In genomic region chr2:676647-677055, GRCh38 we compare ENCODE assay signal across 8 cellular contexts. TPM values are rescaled to one million over a fixed set of nuclear protein-coding genes. Genes with fewer than 3 reads are reported as not detected.
DNase-seq lines count a peak whose midpoint lies in the region; ATAC-seq, FAIRE-seq and TF ChIP-seq lines count a peak whose summit lies in the region.

No MANE protein-coding gene starts in this region.

- H2AFZ ChIP-seq in Karpas-422 (ENCODE audit: low read length) (no peak overlapping the region), PC-9 (peak overlapping the region; percentile 74; the same call in 1 of the 2 replicates), osteoblast (ENCODE audit: low read length) (peak overlapping the region; percentile 73)

- POLR2A ChIA-PET in PC-9 (lab: Charles Lee; ENCODE audit: unreplicated experiment): interaction anchor here (0.7 kb wide), 2 partner anchors 27 to 1172 kb away, joined by 4 to 5 read pairs; no protein-coding TSS in a partner anchor
- POLR2A ChIA-PET in activated naive CD8-positive, alpha-beta T cell treated with anti-CD3 and anti-CD28 coated beads, Interleukin-2, amount 10 ng/mL, durations not matched to agents 7 days and 5 days (lab: Charles Lee): interaction anchor here (1.0 to 2.2 kb wide), 4 partner anchors 24 to 298 kb away, joined by 3 to 5 read pairs (median 3); partner anchors contain the start of gene SNTG2

- intact Hi-C loops in PC-9 (cut with micrococcal nuclease; ENCODE audit: unreplicated experiment) (loop anchor here (1.0 to 10.0 kb wide), 4 partner anchors 64 to 868 kb away; partner anchors contain the start of genes ACP1 and SH3YL1), Right ventricle myocardium inferior (cut with DNase I) (loop anchor here (10.0 kb wide), 1 partner anchor 1378 kb away; no protein-coding TSS in a partner anchor)

- H3K9me3 ChIP-seq in Karpas-422 (ENCODE audit: low read length): no peaks in the 10 kb centered on the region; the same call in 1 of the 2 replicates
- no peaks in the 10 kb centered on the region for H3K9me3 ChIP-seq in PC-9 (ENCODE audit: insufficient read depth, low read depth)
- no peaks in the 10 kb centered on the region for H3K9me3 ChIP-seq in osteoblast (ENCODE audit: low read depth, low read length)

- H3K4me1 Mint-ChIP-seq in activated naive CD8-positive, alpha-beta T cell treated with anti-CD3 and anti-CD28 coated beads, Interleukin-2, amount 10 ng/mL, durations not matched to agents 7 days and 5 days: peaks cover 29% of the 10 kb centered on the region

- H3K4me3 Mint-ChIP-seq in activated naive CD8-positive, alpha-beta T cell treated with anti-CD3 and anti-CD28 coated beads, Interleukin-2, amount 10 ng/mL, durations not matched to agents 7 days and 5 days: peak overlapping the region; percentile 95

- no peak for TF ChIP-seq CTCF in PC-9 (conservative IDR thresholded peaks at IDR 0.05)
- no peak for TF ChIP-seq CTCF in osteoblast (IDR thresholded peaks at IDR 0.05; ENCODE audit: extremely low read depth, low read depth, low read length)

- CTCF ChIA-PET in PC-9 (lab: Charles Lee): interaction anchor here (0.7 to 0.9 kb wide), 2 partner anchors 1066 to 1077 kb away, joined by 3 read pairs; no protein-coding TSS in a partner anchor

- peak overlapping the region; percentile 65 for H3K4me3 ChIP-seq in Karpas-422 (ENCODE audit: low read length)
- peak overlapping the region; percentile 68 for H3K4me3 ChIP-seq in PC-9
- peak overlapping the region; percentile 89 for H3K4me3 ChIP-seq in osteoblast (ENCODE audit: insufficient read depth, low read length)
- peak overlapping the region; percentile 31 for H3K4me3 ChIP-seq in urinary bladder (ENCODE audit: low read depth, low read length)

- H3K27ac ChIP-seq in Karpas-422 (ENCODE audit: low read length): peak overlapping the region; percentile 97
- peak overlapping the region; percentile 57 for H3K27ac ChIP-seq in PC-9
- H3K27ac ChIP-seq in osteoblast (ENCODE audit: low read depth, low read length): peak overlapping the region; percentile 71
- H3K27ac ChIP-seq in urinary bladder (ENCODE audit: low read depth): no peak overlapping the region

- no peaks in the 10 kb centered on the region for H3K27me3 Mint-ChIP-seq in activated naive CD8-positive, alpha-beta T cell treated with anti-CD3 and anti-CD28 coated beads, Interleukin-2, amount 10 ng/mL, durations not matched to agents 7 days and 5 days

- H3K9me2 ChIP-seq in Karpas-422 (replicated peaks; ENCODE audit: insufficient read depth, low read length) (no peaks in the 10 kb centered on the region), PC-9 (ENCODE audit: insufficient read depth) (no peaks in the 10 kb centered on the region)

- H3K4me1 ChIP-seq in Karpas-422 (ENCODE audit: low read length) (peaks cover 57% of the 10 kb centered on the region), PC-9 (replicated peaks; ENCODE audit: insufficient read depth) (peaks cover 22% of the 10 kb centered on the region), osteoblast (ENCODE audit: insufficient read depth, low read length) (peaks cover 33% of the 10 kb centered on the region), urinary bladder (ENCODE audit: insufficient read depth) (peaks cover 1% of the 10 kb centered on the region)

- peaks cover 12% of the 10 kb centered on the region for H3K79me2 ChIP-seq in Karpas-422 (ENCODE audit: low read length)
- peaks cover 37% of the 10 kb centered on the region for H3K79me2 ChIP-seq in PC-9 (ENCODE audit: low read depth)
- H3K79me2 ChIP-seq in osteoblast (ENCODE audit: insufficient read depth, low read length): peaks cover 23% of the 10 kb centered on the region

- H3K27me3 ChIP-seq in Karpas-422 (ENCODE audit: low read length) (no peaks in the 10 kb centered on the region), PC-9 (ENCODE audit: insufficient read depth, low read depth) (peaks cover 6% of the 10 kb centered on the region; the same call in 1 of the 2 replicates), osteoblast (ENCODE audit: insufficient read depth, low read length) (no peaks in the 10 kb centered on the region)

- H3K4me2 ChIP-seq in Karpas-422 (ENCODE audit: low read depth, low read length, poor library complexity, severe bottlenecking) (peak overlapping the region; percentile 78), PC-9 (peak overlapping the region; percentile 94), osteoblast (ENCODE audit: insufficient read depth, low read length) (peak overlapping the region; percentile 96)

- peaks cover 15% of the 10 kb centered on the region for H3F3A ChIP-seq in PC-9 (ENCODE audit: insufficient read depth, low read depth)

- H4K20me1 ChIP-seq in Karpas-422 (ENCODE audit: insufficient read depth, low read depth, low read length): no peaks in the 10 kb centered on the region
- peaks cover 32% of the 10 kb centered on the region for H4K20me1 ChIP-seq in PC-9 (ENCODE audit: insufficient read depth)
- H4K20me1 ChIP-seq in osteoblast (ENCODE audit: insufficient read depth, low read length): peaks cover 20% of the 10 kb centered on the region

- peaks cover 16% of the 10 kb centered on the region for H3K36me3 ChIP-seq in Karpas-422 (ENCODE audit: insufficient read depth, low read length)
- peaks cover 8% of the 10 kb centered on the region for H3K36me3 ChIP-seq in PC-9 (ENCODE audit: low read depth)
- no peaks in the 10 kb centered on the region for H3K36me3 ChIP-seq in osteoblast (ENCODE audit: insufficient read depth, low read length)
- H3K36me3 ChIP-seq in urinary bladder (ENCODE audit: insufficient read depth): no peaks in the 10 kb centered on the region

- FAIRE-seq in G401.6 (lab: Jason Lieb, UNC): peak; percentile 69

- peak; percentile 86 for ATAC-seq in activated naive CD8-positive, alpha-beta T cell treated with anti-CD3 and anti-CD28 coated beads, Interleukin-2, amount 10 ng/mL, durations not matched to agents 7 days and 5 days (ENCODE audit: low read depth)
- ATAC-seq in Right ventricle myocardium inferior: peak; percentile 96

- H3K9ac ChIP-seq in Karpas-422 (ENCODE audit: low read length): peak overlapping the region; percentile 83

- no peaks in the 10 kb centered on the region for H3K9me3 Mint-ChIP-seq in activated naive CD8-positive, alpha-beta T cell treated with anti-CD3 and anti-CD28 coated beads, Interleukin-2, amount 10 ng/mL, durations not matched to agents 7 days and 5 days

- DNase-seq in H4 (ENCODE audit: low spot score) (peak; percentile 91), Karpas-422 (peak; percentile 100), PC-9 (peak; percentile 90 to 98), Right ventricle myocardium inferior (ENCODE audit: missing footprints) (peak; percentile 100), osteoblast (ENCODE audit: insufficient read length, low spot score, missing footprints) (peak; percentile 98)
- DNase-seq in activated naive CD8-positive, alpha-beta T cell treated with anti-CD3 and anti-CD28 coated beads, Interleukin-2, amount 10 ng/mL, durations not matched to agents 7 days and 5 days: peak; percentile 97

- WGBS in urinary bladder: under 1% methylated on average over 46 of the region's 46 CpGs

- no TSS peak for BruUV-seq in PC-9 (replicated peaks; lab: Mats Ljungman, UMichigan)

- H3K27ac Mint-ChIP-seq in activated naive CD8-positive, alpha-beta T cell treated with anti-CD3 and anti-CD28 coated beads, Interleukin-2, amount 10 ng/mL, durations not matched to agents 7 days and 5 days: peak overlapping the region; percentile 85

- peaks cover 22% of the 10 kb centered on the region for H3K36me3 Mint-ChIP-seq in activated naive CD8-positive, alpha-beta T cell treated with anti-CD3 and anti-CD28 coated beads, Interleukin-2, amount 10 ng/mL, durations not matched to agents 7 days and 5 days

RNA-seq across cellular contexts. Expression of gene TMEM18, which starts 0.6 kb away (rescaled TPM):
- 17.6 and 17.7 TPM in 2 replicates for total RNA-seq in H4 (2014; rRNA removed; shearing (Covaris generic))
- 46.1 and 48.6 TPM in 2 replicates for total RNA-seq in Karpas-422 (2014; rRNA removed; shearing (Covaris generic); ENCODE audit: low replicate concordance)
- total RNA-seq in PC-9 (2021): 30.5 and 32.4 TPM in 2 replicates
- 10 to 100 TPM; 30.4 to 31.3 TPM for total RNA-seq in activated naive CD8-positive, alpha-beta T cell treated with anti-CD3 and anti-CD28 coated beads, Interleukin-2, amount 10 ng/mL, durations not matched to agents 7 days and 5 days
- total RNA-seq in Right ventricle myocardium inferior: 10.6 TPM
- 15.0 and 15.9 TPM in 2 replicates for total RNA-seq in osteoblast
- total RNA-seq in urinary bladder: 22.2 TPM
- 30.7 TPM for polyA plus RNA-seq in urinary bladder

Comparison
In these comparisons a context has a peak if more than half of its experiments do, and no peak if none do; other contexts are left out.
1. H3K4me3 ChIP-seq: peak in every context shown above with its lines; median percentile 89 in osteoblast; 68 in PC-9; 65 in Karpas-422; 31 in urinary bladder.